1 cellular context compared by ENCODE assay signal in genomic region chr2:42045956-42046748, GRCh38.
TF ChIP-seq lines count a peak whose summit lies in the region.

No MANE protein-coding gene starts in this region.

TF ChIP-seq in H1, 55 proteins besides CTCF, POLR2A, EP300 and RAD21 (continued from another document):
- TF ChIP-seq ATF2 (IDR thresholded peaks at IDR 0.05; ENCODE audit: low read length) = no peak
- TF ChIP-seq SAP30 (IDR thresholded peaks at IDR 0.05; ENCODE audit: insufficient read depth, insufficient replicate concordance, low read length) = no peak
- TF ChIP-seq CBX8 (IDR thresholded peaks at IDR 0.05; ENCODE audit: borderline replicate concordance, low read depth, low read length) = no peak
- no peak for TF ChIP-seq POLR2AphosphoS5 (IDR thresholded peaks at IDR 0.05; ENCODE audit: low read depth, low read length)
- no peak for TF ChIP-seq NRF1 (IDR thresholded peaks at IDR 0.05; ENCODE audit: low read depth, low read length)
- TF ChIP-seq SUZ12 (IDR thresholded peaks at IDR 0.05; ENCODE audit: low read length) = no peak
- no peak for TF ChIP-seq TBP (IDR thresholded peaks at IDR 0.05; ENCODE audit: low read depth, low read length)
TF ChIP-seq in H1: peak in this region for 0.
